11 cellular contexts compared by ENCODE assay signal in the genomic region with DNA sequence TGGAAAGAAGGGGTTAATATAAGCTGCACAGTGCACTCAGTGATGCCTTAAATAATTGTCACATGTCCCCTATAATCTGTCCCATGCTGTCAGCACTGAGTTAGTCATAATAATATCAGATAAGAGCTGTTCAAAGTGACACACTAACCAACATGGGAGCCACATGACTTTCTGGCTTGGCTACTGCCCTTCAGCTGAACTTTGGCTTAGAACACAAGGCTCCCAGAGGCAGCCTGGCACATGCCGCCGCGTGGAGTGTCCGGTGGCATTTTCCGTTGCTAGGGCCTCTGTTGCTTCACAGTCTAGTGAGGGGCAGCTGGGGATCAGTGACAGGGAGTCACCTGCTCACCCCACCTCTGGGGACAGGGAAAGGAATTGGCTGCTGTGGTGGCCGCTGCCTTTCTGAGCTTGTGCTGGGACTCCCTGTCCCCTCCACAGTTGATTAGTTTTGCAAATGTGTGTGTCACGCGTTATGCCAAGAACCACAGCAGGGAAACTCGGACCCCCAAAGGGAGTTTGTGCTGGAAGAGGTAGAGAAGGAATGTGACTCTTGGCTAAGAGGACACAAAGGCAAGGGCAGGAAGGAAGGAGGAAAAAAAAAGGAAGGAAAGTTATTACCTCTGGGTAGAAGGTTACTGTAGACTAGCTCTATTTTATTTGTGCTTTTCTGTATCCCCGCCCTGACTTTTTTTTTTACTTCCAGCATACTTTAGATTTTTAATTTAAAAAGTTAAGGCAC. TPM values are rescaled to one million over a fixed set of nuclear protein-coding genes. Genes with fewer than 3 reads are reported as not detected.
A peak's percentile ranks its signal among the peaks of the same experiment; 100 is the strongest.
DNase-seq lines count a peak whose midpoint lies in the region; ATAC-seq and TF ChIP-seq lines count a peak whose summit lies in the region.
"Had no signal": no experiment of that assay in that cellular context is flagged by ENCODE, and none has a peak within 500 bp of the region (broad histone marks: within the 10 kb centered on the region; RNA-seq: fewer than 3 reads in every experiment).

No MANE protein-coding gene starts in this region.

- H3K79me2 ChIP-seq in hepatocyte (no peaks in the 10 kb centered on the region), PC-3 (ENCODE audit: low read length) (no peaks in the 10 kb centered on the region)

- TF ChIP-seq CTCF in Calu3 (IDR thresholded peaks at IDR 0.05; ENCODE audit: unreplicated experiment) (no peak), brain microvascular endothelial cell (IDR thresholded peaks at IDR 0.05; ENCODE audit: low read depth, low read length, missing control alignments) (no peak), hepatocyte (IDR thresholded peaks at IDR 0.05; ENCODE audit: poor library complexity) (no peak), PC-3 (conservative IDR thresholded peaks at IDR 0.05; ENCODE audit: low read depth, low read length) (no peak)
- TF ChIP-seq CTCF in CD4-positive, alpha-beta T cell (IDR thresholded peaks at IDR 0.05), result no peak

- in situ Hi-C loops in brain microvascular endothelial cell (cut with HindIII; ENCODE audit: low pct_ligation_motif_present, low sequenced_read_pairs) (no loop called here), ACHN (cut with HindIII; ENCODE audit: low pct_ligation_motif_present, low pct_unique_long_range_greater_than_20kb, low sequenced_read_pairs) (no loop called here)

- no peak overlapping the region for H2AFZ ChIP-seq in hepatocyte
- no peak overlapping the region for H2AFZ ChIP-seq in PC-3 (ENCODE audit: low read length)

- H3K9me2 ChIP-seq in hepatocyte (replicated peaks; ENCODE audit: insufficient read depth) (no peaks in the 10 kb centered on the region), PC-3 (replicated peaks; ENCODE audit: low read length) (no peaks in the 10 kb centered on the region)

- no peaks in the 10 kb centered on the region for H3K36me3 ChIP-seq in brain microvascular endothelial cell (replicated peaks)
- no peaks in the 10 kb centered on the region for H3K36me3 ChIP-seq in hepatocyte (replicated peaks; ENCODE audit: insufficient read depth, low read depth)
- H3K36me3 ChIP-seq in PC-3 (ENCODE audit: low read depth, low read length), result no peaks in the 10 kb centered on the region
- H3K36me3 ChIP-seq: BLaER1 had no signal

- H3K27me3 ChIP-seq in brain microvascular endothelial cell (replicated peaks) (no peaks in the 10 kb centered on the region), hepatocyte (no peaks in the 10 kb centered on the region), PC-3 (ENCODE audit: low read length) (no peaks in the 10 kb centered on the region)
- no peaks in the 10 kb centered on the region for H3K27me3 ChIP-seq in CD4-positive, alpha-beta T cell (ENCODE audit: control insufficient read depth, insufficient read depth, low read length)
- H3K27me3 ChIP-seq: BLaER1 had no signal

- no peaks in the 10 kb centered on the region for H3K27me3 Mint-ChIP-seq in Calu3 (ENCODE audit: unreplicated experiment)
- no peaks in the 10 kb centered on the region for H3K27me3 Mint-ChIP-seq in CD4-positive, alpha-beta T cell
- no peaks in the 10 kb centered on the region for H3K27me3 Mint-ChIP-seq in stimulated activated naive CD8-positive, alpha-beta T cell treated with anti-CD3 and anti-CD28 coated beads, Interleukin-15, amount 100 ng/mL, for 72 hours
- H3K27me3 Mint-ChIP-seq: activated naive CD8-positive, alpha-beta T cell had no signal

- 46% methylated on average over 10 of the region's 10 CpGs for WGBS in hepatocyte (ENCODE audit: low lambda C conversion rate, missing lambda C conversion rate)

- no peaks in the 10 kb centered on the region for H3F3A ChIP-seq in PC-3 (ENCODE audit: low read length, unreplicated experiment)

- BruUV-seq in Calu3 (replicated peaks; lab: Mats Ljungman, UMichigan) (no TSS peak), PC-3 (replicated peaks; lab: Mats Ljungman, UMichigan) (no TSS peak)

- peak; percentile 66 for DNase-seq in Calu3
- DNase-seq in brain microvascular endothelial cell, result peak; percentile 64
- peak; percentile 84 for DNase-seq in hepatocyte (ENCODE audit: low spot score)
- DNase-seq in posterior cingulate gyrus, result peak in 8 of 10 donors; percentile 9 to 89 (median 54)
- no peak for DNase-seq in CD4-positive, alpha-beta T cell
- no peak for DNase-seq in PC-3
- no peak for DNase-seq in stimulated activated naive CD8-positive, alpha-beta T cell treated with anti-CD3 and anti-CD28 coated beads, Interleukin-15, amount 100 ng/mL, for 72 hours
- no peak for DNase-seq in ACHN
- DNase-seq: NCI-H526 had no signal

- POLR2A ChIA-PET in CD4-positive, alpha-beta T cell (lab: Charles Lee), result interaction anchor here (0.7 kb wide), 1 partner anchor 16 kb away, joined by 3 read pairs; no protein-coding TSS in a partner anchor
- POLR2A ChIA-PET in PC-3 (lab: Charles Lee; ENCODE audit: unreplicated experiment), result no interaction called here

- peak overlapping the region; percentile 49 for H3K4me3 Mint-ChIP-seq in Calu3 (ENCODE audit: low read depth, unreplicated experiment)
- no peak overlapping the region for H3K4me3 Mint-ChIP-seq in CD4-positive, alpha-beta T cell
- H3K4me3 Mint-ChIP-seq in stimulated activated naive CD8-positive, alpha-beta T cell treated with anti-CD3 and anti-CD28 coated beads, Interleukin-15, amount 100 ng/mL, for 72 hours, result no peak overlapping the region
- H3K4me3 Mint-ChIP-seq: activated naive CD8-positive, alpha-beta T cell had no signal

- H3K4me1 ChIP-seq in hepatocyte (ENCODE audit: insufficient read depth), result peaks cover 20% of the 10 kb centered on the region
- no peaks in the 10 kb centered on the region for H3K4me1 ChIP-seq in PC-3 (ENCODE audit: insufficient read depth, low read length)
- H3K4me1 ChIP-seq: BLaER1 had no signal

- H3K4me1 Mint-ChIP-seq in Calu3 (ENCODE audit: low read depth, unreplicated experiment), result peaks cover 35% of the 10 kb centered on the region
- no peaks in the 10 kb centered on the region for H3K4me1 Mint-ChIP-seq in CD4-positive, alpha-beta T cell (ENCODE audit: low read depth)
- no peaks in the 10 kb centered on the region for H3K4me1 Mint-ChIP-seq in stimulated activated naive CD8-positive, alpha-beta T cell treated with anti-CD3 and anti-CD28 coated beads, Interleukin-15, amount 100 ng/mL, for 72 hours

- ATAC-seq in CD4-positive, alpha-beta T cell (ENCODE audit: poor library complexity), result no peak
- no peak for ATAC-seq in PC-3
- ATAC-seq in stimulated activated naive CD8-positive, alpha-beta T cell treated with anti-CD3 and anti-CD28 coated beads, Interleukin-15, amount 100 ng/mL, for 72 hours, result no peak

- H3K27ac Mint-ChIP-seq in Calu3 (ENCODE audit: unreplicated experiment), result peak overlapping the region; percentile 91
- no peak overlapping the region for H3K27ac Mint-ChIP-seq in CD4-positive, alpha-beta T cell
- H3K27ac Mint-ChIP-seq in stimulated activated naive CD8-positive, alpha-beta T cell treated with anti-CD3 and anti-CD28 coated beads, Interleukin-15, amount 100 ng/mL, for 72 hours, result no peak overlapping the region
- H3K27ac Mint-ChIP-seq: activated naive CD8-positive, alpha-beta T cell had no signal

- intact Hi-C loops in Calu3 (cut with micrococcal nuclease; ENCODE audit: unreplicated experiment) (no loop called here), posterior cingulate gyrus (cut with DNase I) (no loop called here), PC-3 (cut with micrococcal nuclease) (no loop called here)
- intact Hi-C loops in CD4-positive, alpha-beta T cell (cut with DNase I, micrococcal nuclease), result no loop called here

- H3K9me3 ChIP-seq in hepatocyte (ENCODE audit: low read depth), result no peaks in the 10 kb centered on the region
- H3K9me3 ChIP-seq in CD4-positive, alpha-beta T cell (ENCODE audit: control insufficient read depth, low read length), result no peaks in the 10 kb centered on the region
- H3K9me3 ChIP-seq in PC-3 (ENCODE audit: low read length), result no peaks in the 10 kb centered on the region
- H3K9me3 ChIP-seq: BLaER1 had no signal

- no peak overlapping the region for H3K9ac ChIP-seq in PC-3 (ENCODE audit: low read length)
- H3K9ac ChIP-seq: BLaER1 had no signal

- H3K4me3 ChIP-seq in brain microvascular endothelial cell (ENCODE audit: low read depth, low read length) (no peak overlapping the region), hepatocyte (no peak overlapping the region), PC-3 (ENCODE audit: low read length) (no peak overlapping the region)
- H3K4me3 ChIP-seq: BLaER1 had no signal

- CTCF ChIA-PET in Calu3 (lab: Charles Lee), result interaction anchor here (0.7 to 1.4 kb wide), 2 partner anchors 8 to 41 kb away, joined by 3 to 4 read pairs; a partner anchor contains a TSS
- CTCF ChIA-PET in CD4-positive, alpha-beta T cell (lab: Charles Lee), result no interaction called here
- CTCF ChIA-PET in PC-3 (lab: Charles Lee), result no interaction called here

- no peak overlapping the region for H3K27ac ChIP-seq in brain microvascular endothelial cell
- peak overlapping the region; percentile 91 for H3K27ac ChIP-seq in hepatocyte
- no peak overlapping the region for H3K27ac ChIP-seq in CD4-positive, alpha-beta T cell (ENCODE audit: low read depth, low read length)
- H3K27ac ChIP-seq in PC-3 (ENCODE audit: low read length), result no peak overlapping the region
- H3K27ac ChIP-seq: BLaER1 had no signal

- H3K4me2 ChIP-seq in hepatocyte (peak overlapping the region; percentile 37), PC-3 (ENCODE audit: low read length) (no peak overlapping the region)
- H3K4me2 ChIP-seq: BLaER1 had no signal

- H4K20me1 ChIP-seq in hepatocyte (ENCODE audit: insufficient read depth, poor library complexity, severe bottlenecking) (no peaks in the 10 kb centered on the region), PC-3 (ENCODE audit: low read length) (no peaks in the 10 kb centered on the region)
- H4K20me1 ChIP-seq: BLaER1 had no signal

- H3K36me3 Mint-ChIP-seq in Calu3 (ENCODE audit: insufficient read depth, unreplicated experiment), result peaks cover 4% of the 10 kb centered on the region
- H3K36me3 Mint-ChIP-seq in CD4-positive, alpha-beta T cell (ENCODE audit: low read depth), result no peaks in the 10 kb centered on the region
- H3K36me3 Mint-ChIP-seq: activated naive CD8-positive, alpha-beta T cell had no signal

- H3K9me3 Mint-ChIP-seq in Calu3 (ENCODE audit: low read depth, unreplicated experiment), result no peaks in the 10 kb centered on the region
- H3K9me3 Mint-ChIP-seq in CD4-positive, alpha-beta T cell, result no peaks in the 10 kb centered on the region
- peaks cover 0 to 10% of the 10 kb centered on the region in 2 donors for H3K9me3 Mint-ChIP-seq in stimulated activated naive CD8-positive, alpha-beta T cell treated with anti-CD3 and anti-CD28 coated beads, Interleukin-15, amount 100 ng/mL, for 72 hours

RNA-seq across cellular contexts. Expression of a gene that starts 41.1 kb away (rescaled TPM):
- total RNA-seq in Calu3 (2022) (5.4 and 7.6 TPM in 2 replicates), hepatocyte (16.6 and 18.7 TPM in 2 replicates), PC-3 (2014; rRNA removed) (not detected in 2 replicates)
- polyA plus RNA-seq in hepatocyte, result 4.2 and 6.7 TPM in 2 replicates
- not detected for total RNA-seq in CD4-positive, alpha-beta T cell

Comparison
In these comparisons a context has a peak if more than half of its experiments do, and no peak if none do; other contexts are left out.
1. DNase-seq: peak in Calu3 (single experiment), brain microvascular endothelial cell (single experiment), hepatocyte (single experiment) and posterior cingulate gyrus (8 of 10); none in CD4-positive, alpha-beta T cell (0 of 10), PC-3 (single experiment), stimulated activated naive CD8-positive, alpha-beta T cell treated with anti-CD3 and anti-CD28 coated beads, Interleukin-15, amount 100 ng/mL, for 72 hours (0 of 2) and ACHN (single experiment).